In genomic region chr2:165791811-165792454, GRCh38 we compare ENCODE assay signal across 13 cellular contexts. TPM values are rescaled to one million over a fixed set of nuclear protein-coding genes. Genes with fewer than 3 reads are reported as not detected.
DNase-seq lines count a peak whose midpoint lies in the region; ATAC-seq and TF ChIP-seq lines count a peak whose summit lies in the region.
"Had no signal": no experiment of that assay in that cellular context is flagged by ENCODE, and none has a peak within 500 bp of the region (broad histone marks: within the 10 kb centered on the region; RNA-seq: fewer than 3 reads in every experiment).

No MANE protein-coding gene starts in this region.

- TF ChIP-seq POLR2A in breast epithelium (IDR thresholded peaks at IDR 0.05): no peak

- H3K27ac Mint-ChIP-seq in MCF 10A (ENCODE audit: low read depth, unreplicated experiment): peak overlapping the region; percentile 96
- H3K27ac Mint-ChIP-seq in WTC11: peak overlapping the region; percentile 64
- H3K27ac Mint-ChIP-seq: dendritic cell treated with granulocyte-macrophage colony-stimulating factor and Interleukin-4, amounts not matched to agents 40 ng/mL and 50 ng/mL, for 4 days had no signal

- no peaks in the 10 kb centered on the region for H3K9me3 Mint-ChIP-seq in MCF 10A (ENCODE audit: unreplicated experiment)
- no peaks in the 10 kb centered on the region for H3K9me3 Mint-ChIP-seq in WTC11
- H3K9me3 Mint-ChIP-seq: dendritic cell treated with granulocyte-macrophage colony-stimulating factor and Interleukin-4, amounts not matched to agents 40 ng/mL and 50 ng/mL, for 4 days had no signal

- H3K4me3 Mint-ChIP-seq in MCF 10A (ENCODE audit: unreplicated experiment) (peak overlapping the region; percentile 87), WTC11 (peak overlapping the region; percentile 99)
- H3K4me3 Mint-ChIP-seq: dendritic cell treated with granulocyte-macrophage colony-stimulating factor and Interleukin-4, amounts not matched to agents 40 ng/mL and 50 ng/mL, for 4 days had no signal

- H3K27ac ChIP-seq in breast epithelium: peak overlapping the region in 1 of 2 donors; percentile 11
- H3K27ac ChIP-seq: SK-N-MC had no signal

- TF ChIP-seq CTCF in MCF 10A (IDR thresholded peaks at IDR 0.05; ENCODE audit: unreplicated experiment) (no peak), breast epithelium (IDR thresholded peaks at IDR 0.05) (no peak), WTC11 (IDR thresholded peaks at IDR 0.05) (no peak), GM10266 (IDR thresholded peaks at IDR 0.05; ENCODE audit: control insufficient read depth, insufficient read depth, low read depth, missing control alignments) (no peak)

- H3K36me3 ChIP-seq in breast epithelium: no peaks in the 10 kb centered on the region
- H3K36me3 ChIP-seq: BE2C had no signal

- H3K4me1 Mint-ChIP-seq in MCF 10A (ENCODE audit: insufficient read depth, unreplicated experiment) (peaks cover 17% of the 10 kb centered on the region), WTC11 (peaks cover 74% of the 10 kb centered on the region)

- H3K4me1 ChIP-seq in breast epithelium: no peaks in the 10 kb centered on the region
- H3K4me1 ChIP-seq: BE2C had no signal

- H3K27me3 Mint-ChIP-seq in MCF 10A (ENCODE audit: insufficient read depth, unreplicated experiment): no peaks in the 10 kb centered on the region
- H3K27me3 Mint-ChIP-seq in WTC11 (ENCODE audit: low read depth): peaks cover 2% of the 10 kb centered on the region

- H3K36me3 Mint-ChIP-seq in MCF 10A (ENCODE audit: insufficient read depth, unreplicated experiment) (peaks cover 6% of the 10 kb centered on the region), WTC11 (peaks cover 13% of the 10 kb centered on the region; the same call in 1 of the 2 replicates)

- BruUV-seq in MCF 10A (replicated peaks; lab: Mats Ljungman, UMichigan): no TSS peak

- H3K9me3 ChIP-seq in breast epithelium (no peaks in the 10 kb centered on the region), iPS-18c (ENCODE audit: control insufficient read depth, insufficient read depth, low read length) (no peaks in the 10 kb centered on the region)
- H3K9me3 ChIP-seq: BE2C had no signal

- intact Hi-C loops in MCF 10A (cut with micrococcal nuclease): no loop called here
- intact Hi-C loops in breast epithelium (cut with DNase I; ENCODE audit: low total_unique reads): no loop called here
- intact Hi-C loops in left colon (cut with DNase I, micrococcal nuclease): no loop called here

- H3K4me3 ChIP-seq in breast epithelium: no peak overlapping the region
- peak overlapping the region; percentile 28 for H3K4me3 ChIP-seq in iPS-18c (ENCODE audit: insufficient read depth, low read depth, low read length)
- H3K4me3 ChIP-seq: SK-N-MC had no signal

- ATAC-seq in WTC11 (no peak), HG03280 (IDR thresholded peaks at IDR 0.05; ENCODE audit: unreplicated experiment) (no peak), left colon (no peak)
- ATAC-seq: left cardiac atrium had no signal

- POLR2A ChIA-PET in MCF 10A (lab: Yijun Ruan, JAX) (interaction anchor here (0.9 to 3.1 kb wide), 4 partner anchors 9 to 35 kb away, joined by 3 to 23 read pairs (median 9); no protein-coding TSS in a partner anchor), WTC11 (lab: Charles Lee) (no interaction called here)

- CTCF ChIA-PET in MCF 10A (lab: Yijun Ruan, JAX): interaction anchor here (1.2 kb wide), 2 partner anchors 83 to 161 kb away, joined by 3 to 4 read pairs; partner anchors contain the start of gene TTC21B
- CTCF ChIA-PET in WTC11 (lab: Charles Lee): no interaction called here

- peak; percentile 39 for DNase-seq in MCF 10A (ENCODE audit: unreplicated experiment)
- no peak for DNase-seq in breast epithelium (ENCODE audit: low spot score in 2 of 2)
- no peak for DNase-seq in WTC11 (ENCODE audit: low spot score)
- DNase-seq in GM10266 (ENCODE audit: extremely low spot score): no peak
- no peak for DNase-seq in AG08395 (ENCODE audit: low spot score)
- DNase-seq in left colon: no peak
- DNase-seq: BE2C, left cardiac atrium, NCI-H1694 treated with DMSO at 0.1 percent for 48 hours had no signal

- no peaks in the 10 kb centered on the region for H3K27me3 ChIP-seq in breast epithelium
- H3K27me3 ChIP-seq: BE2C had no signal

TF ChIP-seq in WTC11, 78 proteins besides CTCF, POLR2A, EP300 and RAD21 (continues in another document):
- TF ChIP-seq JUN (CRISPR knock-in tag; IDR thresholded peaks at IDR 0.05): no peak
- TF ChIP-seq CDX4 (CRISPR knock-in tag; IDR thresholded peaks at IDR 0.05; ENCODE audit: borderline replicate concordance): no peak
- TF ChIP-seq AFF4 (CRISPR knock-in tag; IDR thresholded peaks at IDR 0.05; ENCODE audit: borderline replicate concordance): no peak
- TF ChIP-seq ERG (CRISPR knock-in tag; IDR thresholded peaks at IDR 0.05): no peak
- TF ChIP-seq RELA (CRISPR knock-in tag; IDR thresholded peaks at IDR 0.05; ENCODE audit: borderline replicate concordance): no peak
- TF ChIP-seq NR2C2 (CRISPR knock-in tag; IDR thresholded peaks at IDR 0.05): no peak
- TF ChIP-seq CREM (CRISPR knock-in tag; IDR thresholded peaks at IDR 0.05): no peak
- no peak for TF ChIP-seq PRDM15 (CRISPR knock-in tag; IDR thresholded peaks at IDR 0.05)
- no peak for TF ChIP-seq NR1H2 (CRISPR knock-in tag; IDR thresholded peaks at IDR 0.05)
- TF ChIP-seq NFE2L1 (CRISPR knock-in tag; IDR thresholded peaks at IDR 0.05): no peak

RNA-seq across cellular contexts. Expression of gene GALNT3, which starts 2.1 kb away (rescaled TPM):
- total RNA-seq in MCF 10A (2022): 20.2 and 24.2 TPM in 2 replicates
- 10 to 100 TPM in 2 of 3 donors, 1 to 10 TPM in 1; 2.4 to 58.5 (median 36.7) TPM for total RNA-seq in breast epithelium
- 19.4 to 20.6 TPM (median 20.5 TPM) in 3 replicates for total RNA-seq in WTC11 (2021)
- total RNA-seq in left colon: 10 to 100 TPM; 88.6 to 96.3 TPM
